Comparison of ENCODE assay signal across 8 cellular contexts in genomic region chr7:151296202-151296992, GRCh38.
"Had no signal": no experiment of that assay in that cellular context is flagged by ENCODE, and none has a peak within 500 bp of the region (broad histone marks: within the 10 kb centered on the region; RNA-seq: fewer than 3 reads in every experiment).

No MANE protein-coding gene starts in this region.

- H3K4me3 ChIP-seq: GM12878 had no signal

- FAIRE-seq: G401.6, GM12878, GM12891, GM12892, GM18507, GM19239 had no signal

- DNase-seq: GDM1, GF-D8 had no signal

- ATAC-seq: GM12878 had no signal
